Comparison of ENCODE assay signal across 12 cellular contexts in the genomic region with DNA sequence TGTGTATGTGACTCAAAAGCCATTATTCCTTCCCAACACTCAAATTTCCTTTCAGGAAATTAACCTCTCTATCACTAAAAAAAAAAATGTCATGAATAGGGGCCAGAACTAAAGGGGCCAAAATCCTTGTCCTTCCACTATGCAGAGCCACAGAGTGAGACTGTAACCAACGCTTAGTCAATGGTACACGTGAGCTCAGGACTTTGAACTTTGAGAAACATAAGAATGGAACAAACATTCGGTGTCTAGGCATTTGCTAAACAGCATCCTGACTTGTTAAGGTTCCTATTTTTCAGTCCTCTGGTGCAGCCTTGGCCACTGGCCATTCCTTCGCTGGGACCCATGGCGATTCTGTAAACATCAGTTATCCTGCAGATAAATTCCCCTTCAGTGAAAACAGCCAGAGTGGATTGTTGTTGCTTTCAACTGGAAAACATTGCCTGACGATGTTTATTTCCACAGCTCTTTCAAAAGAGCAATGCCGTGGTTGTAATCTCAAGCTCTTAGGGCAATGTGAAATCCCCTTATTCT.
"Had no signal": no experiment of that assay in that cellular context is flagged by ENCODE, and none has a peak within 500 bp of the region (broad histone marks: within the 10 kb centered on the region; RNA-seq: fewer than 3 reads in every experiment).

No MANE protein-coding gene starts in this region.

- H3K27me3 ChIP-seq: SJSA1 had no signal

- H3K4me1 ChIP-seq: SJSA1 had no signal

- H3K4me3 Mint-ChIP-seq: nephron had no signal

- H3K9me3 Mint-ChIP-seq: nephron had no signal

- H3K4me3 ChIP-seq: SJSA1 had no signal

- H3K36me3 ChIP-seq: SJSA1 had no signal

- H3K27ac ChIP-seq: epithelial cell of prostate, SJSA1 had no signal

- DNase-seq: activated CD4-positive, alpha-beta T cell treated with anti-CD3 and anti-CD28 coated beads, Interleukin-2, amount 50 U/mL, for 48 hours; activated CD4-positive, CD25-positive, alpha-beta regulatory T cell treated with anti-CD3 and anti-CD28 coated beads, Interleukin-2, amount 50 U/mL, for 72 hours; activated gamma-delta T cell treated with Interleukin-2 at 50 U/mL for 16 hours; activated T-cell treated with anti-CD3 and anti-CD28 coated beads, Interleukin-2, amount 50 U/mL, for 48 hours; central memory CD4-positive, alpha-beta T cell; effector memory CD4-positive, alpha-beta T cell; stimulated activated CD4-positive, alpha-beta T cell treated with anti-CD3 and anti-CD28 coated beads, Interleukin-12 subunit alpha, Interleukin-12 subunit beta, amount 100 ng/mL, for 4 hours; stimulated activated naive CD4-positive, alpha-beta T cell treated with Interleukin-2 at 50 U/mL for 16 hours; SW 1271 had no signal
